Comparison of ENCODE assay signal across 9 cellular contexts in the genomic region with DNA sequence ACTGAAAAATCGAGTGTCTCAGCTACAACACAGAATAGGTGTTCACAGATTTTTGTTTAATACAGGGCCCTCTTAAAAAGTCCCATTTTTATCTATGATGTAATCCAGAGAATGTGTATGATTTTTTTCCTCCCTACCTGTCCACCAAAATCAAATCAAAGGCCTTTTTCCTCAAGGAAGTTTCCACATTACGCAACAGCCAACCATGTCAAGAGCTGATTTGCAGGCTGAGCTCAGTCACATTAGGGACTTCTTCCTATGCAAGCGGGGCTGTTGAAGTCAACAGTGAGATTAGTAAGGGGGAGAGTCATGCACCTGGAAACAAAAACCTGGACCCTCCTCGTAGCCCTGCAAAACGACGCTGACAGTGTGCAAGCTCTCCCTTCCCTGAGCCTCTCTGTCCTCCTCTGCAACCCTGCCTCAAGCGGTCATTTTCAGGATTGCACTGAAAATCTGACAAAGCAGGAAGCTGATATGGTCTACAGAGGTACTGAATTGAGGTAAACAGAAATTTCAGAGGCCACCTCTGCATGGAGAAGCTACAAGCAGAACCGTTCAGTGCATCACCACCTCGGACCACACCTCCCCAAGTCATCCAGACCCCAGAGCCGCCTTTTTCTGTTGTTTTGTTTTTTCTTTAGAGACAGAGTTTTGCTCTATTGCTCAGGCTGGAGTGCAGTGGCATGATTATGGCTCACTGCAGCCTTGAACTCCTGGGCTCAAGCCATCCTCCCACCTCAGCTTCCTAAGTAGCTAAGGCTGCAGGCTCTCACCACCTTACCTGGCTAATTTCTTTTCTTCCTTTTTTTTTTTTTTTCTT. TPM values are rescaled to one million over a fixed set of nuclear protein-coding genes. Genes with fewer than 3 reads are reported as not detected.
DNase-seq lines count a peak whose midpoint lies in the region; ATAC-seq, FAIRE-seq and TF ChIP-seq lines count a peak whose summit lies in the region.
"Had no signal": no experiment of that assay in that cellular context is flagged by ENCODE, and none has a peak within 500 bp of the region (broad histone marks: within the 10 kb centered on the region; RNA-seq: fewer than 3 reads in every experiment).

No MANE protein-coding gene starts in this region.

- WGBS in heart left ventricle, 4 donors = 21 to 22% (median 21%) methylated on average over 10 of the region's 10 CpGs
- WGBS in small intestine, 3 donors = 15 to 19% (median 15%) methylated on average over 10 of the region's 10 CpGs

- DNase-seq in GM06990 (ENCODE audit: extremely low read depth, insufficient read length) (no peak), RWPE2 (ENCODE audit: low spot score) (no peak), heart left ventricle (peak in 2 of 5 donors; percentile 20 to 34), small intestine (peak; percentile 69), 8988T (no peak)
- peak; percentile 56 for DNase-seq in activated gamma-delta T cell treated with anti-CD3 and anti-CD28 coated beads, Interleukin-2, amount 50 U/mL, for 16 hours (ENCODE audit: low read depth)

- FAIRE-seq in small intestine (lab: Jason Lieb, UNC) = no peak

- intact Hi-C loops in heart left ventricle (cut with DNase I) = loop anchor here in 2 of 10 donors (5.0 kb wide), 1 partner anchor 512 kb away; no protein-coding TSS in a partner anchor

- H3K27me3 ChIP-seq in GM06990 (replicated peaks; ENCODE audit: control insufficient read depth, insufficient read depth, low read length) (no peaks in the 10 kb centered on the region; the same call in 1 of the 2 replicates), RWPE2 (ENCODE audit: insufficient read depth, poor library complexity, severe bottlenecking) (no peaks in the 10 kb centered on the region), heart left ventricle (peaks cover 0 to 8% (median 0%) of the 10 kb centered on the region in 9 donors), small intestine (ENCODE audit: control insufficient read depth in 2 of 2, insufficient read depth in 2 of 2, low read length in 2 of 2) (no peaks in the 10 kb centered on the region)

- peak; percentile 96 for ATAC-seq in GM21717 (IDR thresholded peaks at IDR 0.05; ENCODE audit: unreplicated experiment)
- peak; percentile 90 for ATAC-seq in RWPE2 (ENCODE audit: low read depth)
- ATAC-seq in heart left ventricle = peak in 3 of 4 donors; percentile 65 to 79 (median 71)

- no peak overlapping the region for H3K4me3 ChIP-seq in GM06990 (replicated peaks; ENCODE audit: low read depth, low read length)
- H3K4me3 ChIP-seq in RWPE2 (ENCODE audit: severe bottlenecking) = no peak overlapping the region
- no peak overlapping the region for H3K4me3 ChIP-seq in heart left ventricle
- H3K4me3 ChIP-seq in small intestine (ENCODE audit: low read depth in 1 of 2, low read length in 2 of 2) = no peak overlapping the region

- TF ChIP-seq CTCF in GM06990 (IDR thresholded peaks at IDR 0.05; ENCODE audit: insufficient read depth, low read length, poor library complexity, severe bottlenecking) = peak; percentile 81
- peak; percentile 86 for TF ChIP-seq CTCF in RWPE2 (IDR thresholded peaks at IDR 0.05; ENCODE audit: poor library complexity, severe bottlenecking)
- peak; percentile 41 to 72 (median 62) for TF ChIP-seq CTCF in heart left ventricle (IDR thresholded peaks at IDR 0.05)

- no peaks in the 10 kb centered on the region for H3K9me3 ChIP-seq in RWPE2 (ENCODE audit: severe bottlenecking)
- no peaks in the 10 kb centered on the region for H3K9me3 ChIP-seq in heart left ventricle
- H3K9me3 ChIP-seq in small intestine (ENCODE audit: control insufficient read depth, low read depth) = no peaks in the 10 kb centered on the region

- no peak for TF ChIP-seq EP300 in Ishikawa (IDR thresholded peaks at IDR 0.05; ENCODE audit: borderline replicate concordance)

- H3K4me1 ChIP-seq in RWPE2 (ENCODE audit: insufficient read depth, poor library complexity, severe bottlenecking) = no peaks in the 10 kb centered on the region
- peaks cover 0 to 3% (median 0%) of the 10 kb centered on the region in 12 donors for H3K4me1 ChIP-seq in heart left ventricle
- H3K4me1 ChIP-seq in small intestine (ENCODE audit: control insufficient read depth in 2 of 2, insufficient read depth in 1 of 2, low read depth in 1 of 2, low read length in 1 of 2) = no peaks in the 10 kb centered on the region

- H3K36me3 ChIP-seq in GM06990 (ENCODE audit: control insufficient read depth, insufficient read depth, low read length) (no peaks in the 10 kb centered on the region), RWPE2 (ENCODE audit: low read depth) (no peaks in the 10 kb centered on the region), heart left ventricle (no peaks in the 10 kb centered on the region), small intestine (ENCODE audit: control insufficient read depth in 2 of 2, insufficient read depth in 2 of 2, low read length in 2 of 2) (no peaks in the 10 kb centered on the region)

- no peak overlapping the region for H3K27ac ChIP-seq in RWPE2 (ENCODE audit: poor library complexity, severe bottlenecking)
- no peak overlapping the region for H3K27ac ChIP-seq in heart left ventricle
- H3K27ac ChIP-seq in small intestine (ENCODE audit: low read depth in 1 of 2, low read length in 1 of 2) = no peak overlapping the region

- peak; percentile 36 for TF ChIP-seq RAD21 in Ishikawa (IDR thresholded peaks at IDR 0.05; ENCODE audit: low read depth)

- no peak for TF ChIP-seq POLR2A in heart left ventricle (IDR thresholded peaks at IDR 0.05)

TF ChIP-seq in Ishikawa, 13 proteins besides CTCF, POLR2A, EP300 and RAD21:
- TF ChIP-seq TEAD4 (IDR thresholded peaks at IDR 0.05) (no peak), CEBPB (IDR thresholded peaks at IDR 0.05) (peak; percentile 84)

RNA-seq across cellular contexts. Expression of a gene that starts 13.7 kb away (rescaled TPM):
- total RNA-seq in heart left ventricle = 10 to 100 TPM; 27.2 to 42.9 (median 32.5) TPM
- polyA plus RNA-seq in heart left ventricle = 10 to 100 TPM; 13.8 to 34.0 TPM
- polyA plus RNA-seq in small intestine = 10 to 100 TPM; 14.9 to 26.6 (median 18.2) TPM

RNA-seq across cellular contexts. Expression of a gene that starts 20.6 kb away (rescaled TPM):
- total RNA-seq in heart left ventricle = under 1 TPM in 3 of 9 donors, not detected in 6; 0.07 to 0.11 (median 0.10) TPM
- polyA plus RNA-seq in heart left ventricle (not detected), small intestine (under 1 TPM in 1 of 3 donors, not detected in 2; 0.22 TPM)
- total RNA-seq: glomerular endothelial cell had no signal

Comparison
In these comparisons a context has a peak if more than half of its experiments do, and no peak if none do; other contexts are left out.
1. DNase-seq: peak in activated gamma-delta T cell treated with anti-CD3 and anti-CD28 coated beads, Interleukin-2, amount 50 U/mL, for 16 hours (single experiment) and small intestine (single experiment); none in GM06990 (single experiment), RWPE2 (single experiment) and 8988T (single experiment).
2. Peak in every context shown above with its lines, with median percentiles within 50 percentile points of each other: CTCF ChIP-seq and ATAC-seq.